18 cellular contexts compared by ENCODE assay signal in the genomic region with DNA sequence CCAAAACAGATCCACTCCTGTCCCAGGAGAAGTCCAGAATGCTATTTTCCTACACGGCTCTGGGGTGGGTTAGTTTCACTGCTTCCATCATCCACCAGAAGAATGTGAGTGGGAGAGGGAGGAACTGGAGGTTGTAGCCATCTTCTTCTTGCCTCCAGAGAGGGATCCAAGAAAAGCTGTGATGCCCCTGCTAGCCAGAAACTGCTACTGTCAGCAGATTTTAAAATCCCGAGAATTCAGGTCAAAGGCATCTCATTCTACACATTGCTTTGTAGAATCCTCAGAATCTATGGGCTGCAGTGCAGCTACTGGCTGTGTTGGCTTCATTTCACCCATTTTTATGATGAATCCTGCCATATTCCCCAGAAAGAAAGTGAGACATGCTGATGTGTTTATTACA. TPM values are rescaled to one million over a fixed set of nuclear protein-coding genes. Genes with fewer than 3 reads are reported as not detected.
DNase-seq lines count a peak whose midpoint lies in the region; ATAC-seq and TF ChIP-seq lines count a peak whose summit lies in the region.
"Had no signal": no experiment of that assay in that cellular context is flagged by ENCODE, and none has a peak within 500 bp of the region (broad histone marks: within the 10 kb centered on the region; RNA-seq: fewer than 3 reads in every experiment).

No MANE protein-coding gene starts in this region.

- BruUV-seq in IMR-90 (replicated peaks; lab: Mats Ljungman, UMichigan), result no TSS peak

- H3K23ac ChIP-seq in IMR-90 (ENCODE audit: low read depth, low read length), result no peak overlapping the region

- TF ChIP-seq RAD21 in IMR-90 (IDR thresholded peaks at IDR 0.05; ENCODE audit: low read length), result no peak

- H3K36me3 Mint-ChIP-seq in chondrocyte (ENCODE audit: low read depth), result peaks cover 7% of the 10 kb centered on the region

- no peak overlapping the region for H3K4me2 ChIP-seq in IMR-90 (ENCODE audit: low read depth, low read length)

- peaks cover 11% of the 10 kb centered on the region for H3K9me3 Mint-ChIP-seq in chondrocyte (ENCODE audit: low read depth)
- H3K9me3 Mint-ChIP-seq: CD4-positive, alpha-beta T cell had no signal

- H4K5ac ChIP-seq in IMR-90 (ENCODE audit: low read depth, low read length), result no peak overlapping the region

- H3K36me3 ChIP-seq in IMR-90 (ENCODE audit: control insufficient read depth, insufficient read depth, low read length) (no peaks in the 10 kb centered on the region), right atrium auricular region (no peaks in the 10 kb centered on the region), thoracic aorta (no peaks in the 10 kb centered on the region)

- no peak overlapping the region for H3K4ac ChIP-seq in IMR-90 (ENCODE audit: low read depth, low read length)

- in situ Hi-C loops in IMR-90 (cut with MboI; ENCODE audit: low sequenced_read_pairs), result loop anchor here (10.0 kb wide), 1 partner anchor 56 kb away; no protein-coding TSS in a partner anchor

- H3K27me3 Mint-ChIP-seq in chondrocyte (ENCODE audit: low read depth), result no peaks in the 10 kb centered on the region

- H3K9ac ChIP-seq in IMR-90 (ENCODE audit: low read depth, low read length), result no peak overlapping the region

- no peak overlapping the region for H2BK15ac ChIP-seq in IMR-90 (ENCODE audit: low read depth, low read length)

- ATAC-seq in IMR-90 (ENCODE audit: low read depth) (no peak), thoracic aorta (ENCODE audit: insufficient number of reproducible peaks, low FRiP score, low read depth) (no peak), HG03175 (IDR thresholded peaks at IDR 0.05; ENCODE audit: unreplicated experiment) (no peak), GM21526 (IDR thresholded peaks at IDR 0.05; ENCODE audit: low FRiP score, unreplicated experiment) (no peak), foreskin keratinocyte (no peak)
- ATAC-seq: GM12878 had no signal

- no peak overlapping the region for H4K91ac ChIP-seq in IMR-90 (ENCODE audit: insufficient read depth, low read depth, low read length)

- H3K4me3 Mint-ChIP-seq in chondrocyte (ENCODE audit: unreplicated experiment), result no peak overlapping the region
- H3K4me3 Mint-ChIP-seq: B cell; CD4-positive, alpha-beta T cell had no signal

- TF ChIP-seq CTCF in IMR-90 (conservative IDR thresholded peaks at IDR 0.05; ENCODE audit: low read depth, low read length) (no peak), chondrocyte (IDR thresholded peaks at IDR 0.05) (no peak), right atrium auricular region (IDR thresholded peaks at IDR 0.05) (no peak), thoracic aorta (IDR thresholded peaks at IDR 0.05) (no peak), foreskin keratinocyte (conservative IDR thresholded peaks at IDR 0.05) (no peak)

- intact Hi-C loops in IMR-90 (cut with micrococcal nuclease), result no loop called here

- CTCF ChIA-PET in IMR-90 (lab: Yijun Ruan, JAX), result interaction anchor here (1.0 kb wide), 1 partner anchor 10 kb away, joined by 4 read pairs; no protein-coding TSS in a partner anchor

- H2BK120ac ChIP-seq in IMR-90 (ENCODE audit: low read depth, low read length), result no peak overlapping the region

- H3K18ac ChIP-seq in IMR-90 (ENCODE audit: low read depth, low read length), result no peak overlapping the region

- no peaks in the 10 kb centered on the region for H3K79me1 ChIP-seq in IMR-90 (ENCODE audit: low read depth in 1 of 2, low read length in 2 of 2)

- DNase-seq in IMR-90, result no peak
- no peak for DNase-seq in chondrocyte (ENCODE audit: low spot score)
- no peak for DNase-seq in right atrium auricular region (ENCODE audit: low spot score)
- DNase-seq in thoracic aorta (ENCODE audit: low spot score), result no peak
- no peak for DNase-seq in foreskin keratinocyte
- DNase-seq: Calu3; CD4-positive, alpha-beta T cell; DMS79; GOT3; MM.1S; NCI-H1105; NCI-H187; NCI-H446 treated with DMSO at 0.1 percent for 48 hours; NCI-H748 treated with DMSO at 0.1 percent for 48 hours had no signal

- H3K27me3 ChIP-seq in IMR-90 (ENCODE audit: control insufficient read depth, insufficient read depth, low read length) (no peaks in the 10 kb centered on the region), right atrium auricular region (no peaks in the 10 kb centered on the region), thoracic aorta (replicated peaks; ENCODE audit: insufficient read depth) (no peaks in the 10 kb centered on the region), foreskin keratinocyte (peaks cover 2% of the 10 kb centered on the region)

- no peak overlapping the region for H2BK20ac ChIP-seq in IMR-90 (ENCODE audit: low read depth, low read length)

- no peaks in the 10 kb centered on the region for H4K20me1 ChIP-seq in IMR-90 (ENCODE audit: insufficient read depth, low read length)

- peaks cover 3% of the 10 kb centered on the region; the same call in 1 of the 2 replicates for H3K9me1 ChIP-seq in IMR-90 (ENCODE audit: insufficient read depth, low read length)

- TF ChIP-seq POLR2A in IMR-90 (IDR thresholded peaks at IDR 0.05; ENCODE audit: low read depth, low read length), result no peak

- H2AK5ac ChIP-seq in IMR-90 (ENCODE audit: low read depth, low read length), result no peak overlapping the region

- peak overlapping the region; percentile 83 for H3K27ac Mint-ChIP-seq in chondrocyte (ENCODE audit: unreplicated experiment)
- H3K27ac Mint-ChIP-seq: B cell; CD4-positive, alpha-beta T cell had no signal

- no peak overlapping the region for H2AFZ ChIP-seq in IMR-90 (replicated peaks; ENCODE audit: low read length, poor library complexity)

- H3K9me3 ChIP-seq in IMR-90 (ENCODE audit: control insufficient read depth, insufficient read depth, low read length) (peaks cover 2% of the 10 kb centered on the region; the same call in 1 of the 2 replicates), right atrium auricular region (peaks cover 0 to 10% of the 10 kb centered on the region in 2 donors), thoracic aorta (no peaks in the 10 kb centered on the region)

- H3K14ac ChIP-seq in IMR-90 (replicated peaks; ENCODE audit: low read depth, low read length), result no peak overlapping the region

- H2AK9ac ChIP-seq in IMR-90 (replicated peaks; ENCODE audit: low read depth, low read length, poor library complexity), result no peak overlapping the region

- no CpG with 5 or more reads among the region's 2 CpGs for whole genome bisulfite sequencing in IMR-90 (ENCODE audit: extremely low coverage in 2 of 2, insufficient read length in 1 of 2), 2 experiments

- H3K27ac ChIP-seq in IMR-90 (ENCODE audit: insufficient read depth, low read length) (no peak overlapping the region), right atrium auricular region (peak overlapping the region; percentile 24 to 71), thoracic aorta (peak overlapping the region; percentile 94 to 95), foreskin keratinocyte (no peak overlapping the region)

- POLR2A ChIA-PET in IMR-90 (lab: Charles Lee; ENCODE audit: unreplicated experiment), result no interaction called here

- no peak overlapping the region for H3K56ac ChIP-seq in IMR-90 (ENCODE audit: extremely low read depth, insufficient read depth, low read length)

- H3K4me3 ChIP-seq in IMR-90 (ENCODE audit: insufficient read depth, low read depth, low read length) (no peak overlapping the region), right atrium auricular region (no peak overlapping the region), thoracic aorta (peak overlapping the region; percentile 61)
- H3K4me3 ChIP-seq: GM12878 had no signal

- H3K4me1 ChIP-seq in IMR-90 (ENCODE audit: control insufficient read depth, insufficient read depth, low read length) (peaks cover 7% of the 10 kb centered on the region), right atrium auricular region (peaks cover 0 to 20% of the 10 kb centered on the region in 2 donors), thoracic aorta (ENCODE audit: control insufficient read depth in 1 of 2, low read depth in 2 of 2) (peaks cover 33 to 60% of the 10 kb centered on the region in 2 donors), foreskin keratinocyte (no peaks in the 10 kb centered on the region)

- H3K4me1 Mint-ChIP-seq in chondrocyte (ENCODE audit: low read depth), result peaks cover 38% of the 10 kb centered on the region
- H3K4me1 Mint-ChIP-seq: B cell had no signal

- H4K8ac ChIP-seq in IMR-90 (ENCODE audit: low read depth in 2 of 2, low read length in 2 of 2), result no peak overlapping the region

- dilution Hi-C loops in IMR-90 (cut with HindIII; ENCODE audit: low sequenced_read_pairs, unreplicated experiment), result no loop called here

- H2BK5ac ChIP-seq in IMR-90 (ENCODE audit: low read depth, low read length, poor library complexity, severe bottlenecking), result no peak overlapping the region

TF ChIP-seq in IMR-90, 13 proteins besides CTCF, POLR2A, EP300 and RAD21:
- TF ChIP-seq MXI1 (IDR thresholded peaks at IDR 0.05; ENCODE audit: borderline replicate concordance, low read depth, low read length) (no peak), MAFK (IDR thresholded peaks at IDR 0.05; ENCODE audit: low read depth, low read length) (peak; percentile 97)

RNA-seq across cellular contexts. Expression of a gene that starts 49.9 kb away (rescaled TPM):
- total RNA-seq in IMR-90 (2012; rRNA removed) (95.2 and 102 TPM in 2 replicates), chondrocyte (211 to 296 TPM (median 284 TPM) in 3 replicates), right atrium auricular region (10 to 100 TPM; 48.9 to 49.1 TPM), thoracic aorta (1,000 to 10,000 TPM; 1,436 to 1,719 TPM), foreskin keratinocyte (51.2 and 57.9 TPM in 2 replicates)
- polyA plus RNA-seq in IMR-90 (2012; rRNA removed) (71.2 and 73.3 TPM in 2 replicates), foreskin keratinocyte (10.5 and 12.1 TPM in 2 replicates)
- 40.4 and 66.0 TPM in 2 replicates for polyA plus RNA-seq in IMR-90 (2012; cell fraction: cytosol; rRNA removed)
- 109 and 113 TPM in 2 replicates for polyA plus RNA-seq in IMR-90 (2012; cell fraction: nucleus; rRNA removed; ENCODE audit: low replicate concordance)

Comparison
In these comparisons a context has a peak if more than half of its experiments do, and no peak if none do; other contexts are left out.
1. H3K27ac ChIP-seq: peak in right atrium auricular region (2 of 2) and thoracic aorta (2 of 2); none in IMR-90 (single experiment) and foreskin keratinocyte (single experiment).